Comparison of ENCODE assay signal across 9 cellular contexts in the genomic region with DNA sequence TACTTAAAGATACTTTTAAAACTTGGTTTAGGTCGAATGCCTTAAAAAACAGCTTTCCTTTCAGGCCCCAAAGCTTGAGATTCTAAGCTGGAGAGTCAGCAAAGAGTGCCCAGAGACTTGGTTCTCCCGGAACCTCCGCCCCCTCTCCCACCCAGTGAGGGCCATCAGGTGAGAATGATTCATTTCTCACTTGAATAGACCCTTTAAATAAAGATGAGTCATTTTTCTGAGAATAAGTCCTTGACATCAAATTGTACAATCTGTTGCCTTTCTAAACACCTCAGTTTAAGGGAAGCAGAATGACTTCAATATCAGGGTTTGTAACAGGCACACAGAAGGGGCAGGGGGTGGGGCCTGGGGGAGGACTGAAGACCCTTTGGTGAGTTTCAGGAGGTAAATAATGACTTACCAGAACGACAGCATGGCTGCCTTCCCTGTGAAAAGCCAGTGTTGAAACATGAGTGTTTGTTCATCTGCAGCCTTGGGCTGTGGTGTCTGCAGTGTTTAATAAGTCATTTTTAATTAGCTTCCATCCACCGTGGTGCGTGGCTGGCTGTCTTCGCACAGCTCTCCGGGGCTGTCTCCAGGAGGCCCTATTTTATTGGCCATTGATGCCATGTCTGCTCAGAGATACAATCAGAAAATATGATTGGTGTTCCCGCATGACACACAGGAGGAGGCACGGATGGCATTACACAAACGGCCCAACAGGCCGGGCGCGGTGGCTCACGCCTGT.
DNase-seq lines count a peak whose midpoint lies in the region; ATAC-seq, FAIRE-seq and TF ChIP-seq lines count a peak whose summit lies in the region.
"Had no signal": no experiment of that assay in that cellular context is flagged by ENCODE, and none has a peak within 500 bp of the region (broad histone marks: within the 10 kb centered on the region; RNA-seq: fewer than 3 reads in every experiment).

No MANE protein-coding gene starts in this region.

- H4K20me1 ChIP-seq in Loucy (ENCODE audit: insufficient read depth, low read length, poor library complexity, severe bottlenecking) (no peaks in the 10 kb centered on the region), smooth muscle cell (ENCODE audit: low read depth) (no peaks in the 10 kb centered on the region)

- no peak overlapping the region for H4K12ac ChIP-seq in trophoblast cell (ENCODE audit: low read depth, low read length)

- WGBS in heart right ventricle, 2 donors = 83% methylated on average over 15 of the region's 15 CpGs
- WGBS in smooth muscle cell (ENCODE audit: low lambda C conversion rate) = 65% methylated on average over 15 of the region's 15 CpGs
- WGBS in trophoblast cell (ENCODE audit: extremely low coverage, insufficient coverage, insufficient read length) = no CpG with 5 or more reads among the region's 15 CpGs

- TF ChIP-seq POLR2A in breast epithelium (IDR thresholded peaks at IDR 0.05) = no peak

- no peak overlapping the region for H2BK5ac ChIP-seq in trophoblast cell (ENCODE audit: low read depth, low read length, poor library complexity)

- H3K4ac ChIP-seq in trophoblast cell (ENCODE audit: low read depth, low read length) = no peak overlapping the region

- H3K18ac ChIP-seq in trophoblast cell (ENCODE audit: low read length) = no peak overlapping the region

- H3K4me2 ChIP-seq in Loucy (ENCODE audit: low read depth, low read length, poor library complexity, severe bottlenecking) (no peak overlapping the region), smooth muscle cell (no peak overlapping the region), trophoblast cell (ENCODE audit: low read length) (no peak overlapping the region)

- H3K36me3 ChIP-seq in heart right ventricle (no peaks in the 10 kb centered on the region), Loucy (ENCODE audit: insufficient read depth, low read length) (no peaks in the 10 kb centered on the region), breast epithelium (no peaks in the 10 kb centered on the region), smooth muscle cell (ENCODE audit: low read depth) (no peaks in the 10 kb centered on the region), trophoblast cell (ENCODE audit: control insufficient read depth in 1 of 2, insufficient read depth in 2 of 2, low read length in 2 of 2) (no peaks in the 10 kb centered on the region)
- no peaks in the 10 kb centered on the region for H3K36me3 ChIP-seq in effector memory CD4-positive, alpha-beta T cell (ENCODE audit: control insufficient read depth, insufficient read depth, low read length)
- H3K36me3 ChIP-seq: thoracic aorta had no signal

- ATAC-seq in heart right ventricle (peak in 5 of 8 donors; percentile 44 to 67 (median 53)), Right ventricle myocardium superior (ENCODE audit: poor library complexity) (no peak)

- H3F3A ChIP-seq in Loucy (ENCODE audit: low read depth) = no peaks in the 10 kb centered on the region
- H3F3A ChIP-seq in smooth muscle cell (ENCODE audit: low read depth) = no peaks in the 10 kb centered on the region

- H3K9me2 ChIP-seq in Loucy (replicated peaks; ENCODE audit: low read depth, low read length) = no peaks in the 10 kb centered on the region

- H2BK120ac ChIP-seq in trophoblast cell (ENCODE audit: insufficient read depth, low read length, poor library complexity) = no peak overlapping the region

- H3K9ac ChIP-seq in Loucy (ENCODE audit: low read depth, low read length, poor library complexity, severe bottlenecking) = no peak overlapping the region
- no peak overlapping the region for H3K9ac ChIP-seq in smooth muscle cell (ENCODE audit: low read depth)
- no peak overlapping the region for H3K9ac ChIP-seq in trophoblast cell (ENCODE audit: low read length)

- TF ChIP-seq CTCF in heart right ventricle (IDR thresholded peaks at IDR 0.05) (no peak), Loucy (conservative IDR thresholded peaks at IDR 0.05; ENCODE audit: low read length) (no peak), breast epithelium (IDR thresholded peaks at IDR 0.05) (no peak), smooth muscle cell (IDR thresholded peaks at IDR 0.05; ENCODE audit: borderline replicate concordance, insufficient read depth, poor library complexity, severe bottlenecking) (no peak)

- intact Hi-C loops in heart right ventricle (cut with DNase I) = loop anchor here in 9 of 10 donors (2.0 to 5.0 kb wide), 4 partner anchors 195 to 290 kb away; no protein-coding TSS in a partner anchor
- intact Hi-C loops in Right ventricle myocardium superior (cut with DNase I) = loop anchor here (5.0 kb wide), 1 partner anchor 290 kb away; no protein-coding TSS in a partner anchor
- intact Hi-C loops in breast epithelium (cut with DNase I; ENCODE audit: low total_unique reads) = no loop called here

- DNase-seq in heart right ventricle (no peak), Right ventricle myocardium superior (no peak), breast epithelium (ENCODE audit: low spot score in 2 of 2) (no peak), smooth muscle cell (lab: John Stamatoyannopoulos, UW; ENCODE audit: unreplicated experiment) (no peak), trophoblast cell (no peak), GM19239 (ENCODE audit: insufficient read length, low spot score) (no peak)
- no peak for DNase-seq in effector memory CD4-positive, alpha-beta T cell

- H3K27me3 ChIP-seq in heart right ventricle (peaks cover 0 to 54% (median 34%) of the 10 kb centered on the region in 7 donors), Loucy (ENCODE audit: insufficient read depth, low read length, poor library complexity, severe bottlenecking) (no peaks in the 10 kb centered on the region), breast epithelium (peaks cover 0 to 20% of the 10 kb centered on the region in 2 donors), smooth muscle cell (ENCODE audit: low read depth) (no peaks in the 10 kb centered on the region), trophoblast cell (ENCODE audit: insufficient read depth, low read length) (no peaks in the 10 kb centered on the region)
- no peaks in the 10 kb centered on the region for H3K27me3 ChIP-seq in effector memory CD4-positive, alpha-beta T cell (replicated peaks; ENCODE audit: control insufficient read depth, insufficient read depth, low read length, poor library complexity, severe bottlenecking)

- no peak overlapping the region for H2BK12ac ChIP-seq in trophoblast cell (ENCODE audit: low read length)

- H3K9me3 ChIP-seq in heart right ventricle = no peaks in the 10 kb centered on the region
- H3K9me3 ChIP-seq in Loucy (ENCODE audit: insufficient read depth, low read depth, low read length) = no peaks in the 10 kb centered on the region
- H3K9me3 ChIP-seq in breast epithelium = no peaks in the 10 kb centered on the region
- H3K9me3 ChIP-seq in smooth muscle cell (replicated peaks; ENCODE audit: low read depth) = no peaks in the 10 kb centered on the region
- no peaks in the 10 kb centered on the region for H3K9me3 ChIP-seq in trophoblast cell (ENCODE audit: insufficient read depth, low read depth, low read length)
- H3K9me3 ChIP-seq in effector memory CD4-positive, alpha-beta T cell (ENCODE audit: control insufficient read depth, low read length) = no peaks in the 10 kb centered on the region
- H3K9me3 ChIP-seq: thoracic aorta had no signal

- no peak overlapping the region for H3K14ac ChIP-seq in trophoblast cell (ENCODE audit: low read length)

- no peak overlapping the region for H4K8ac ChIP-seq in trophoblast cell (ENCODE audit: low read depth, low read length)

- H3K4me1 ChIP-seq in heart right ventricle (peaks cover 3 to 12% (median 9%) of the 10 kb centered on the region in 9 donors), Loucy (ENCODE audit: insufficient read depth, low read length, poor library complexity, severe bottlenecking) (no peaks in the 10 kb centered on the region), breast epithelium (no peaks in the 10 kb centered on the region), smooth muscle cell (ENCODE audit: low read depth) (peaks cover 3% of the 10 kb centered on the region), trophoblast cell (ENCODE audit: control insufficient read depth in 1 of 2, insufficient read depth in 2 of 2, low read length in 2 of 2) (no peaks in the 10 kb centered on the region)
- H3K4me1 ChIP-seq in effector memory CD4-positive, alpha-beta T cell (ENCODE audit: control insufficient read depth, insufficient read depth, low read length, poor library complexity, severe bottlenecking) = no peaks in the 10 kb centered on the region

- no peak overlapping the region for H3K23ac ChIP-seq in trophoblast cell (ENCODE audit: low read length)

- peak overlapping the region in 2 of 10 donors; percentile 28 to 38 for H3K27ac ChIP-seq in heart right ventricle
- peak overlapping the region; percentile 58 to 81 for H3K27ac ChIP-seq in breast epithelium
- H3K27ac ChIP-seq in smooth muscle cell (ENCODE audit: low read depth) = peak overlapping the region; percentile 30
- no peak overlapping the region for H3K27ac ChIP-seq in trophoblast cell (ENCODE audit: low read depth, low read length)
- no peak overlapping the region for H3K27ac ChIP-seq in effector memory CD4-positive, alpha-beta T cell (ENCODE audit: insufficient read depth, low read length, poor library complexity, severe bottlenecking)
- H3K27ac ChIP-seq: thoracic aorta had no signal

- H3K4me3 ChIP-seq in heart right ventricle = no peak overlapping the region
- no peak overlapping the region for H3K4me3 ChIP-seq in Loucy (ENCODE audit: low read length, poor library complexity, severe bottlenecking)
- H3K4me3 ChIP-seq in breast epithelium = no peak overlapping the region
- no peak overlapping the region for H3K4me3 ChIP-seq in smooth muscle cell
- H3K4me3 ChIP-seq in trophoblast cell (ENCODE audit: low read depth, low read length) = no peak overlapping the region
- H3K4me3 ChIP-seq in effector memory CD4-positive, alpha-beta T cell (ENCODE audit: insufficient read depth, low read depth, low read length, poor library complexity, severe bottlenecking) = no peak overlapping the region
- H3K4me3 ChIP-seq: thoracic aorta had no signal

- H3K79me1 ChIP-seq in trophoblast cell (ENCODE audit: low read length) = no peaks in the 10 kb centered on the region

- no peak overlapping the region for H4K91ac ChIP-seq in trophoblast cell (ENCODE audit: low read depth, low read length)

- no peak overlapping the region for H2AK5ac ChIP-seq in trophoblast cell (ENCODE audit: low read length)

- no peaks in the 10 kb centered on the region for H3K79me2 ChIP-seq in Loucy (ENCODE audit: insufficient read depth, low read length)
- no peaks in the 10 kb centered on the region for H3K79me2 ChIP-seq in smooth muscle cell (ENCODE audit: low read depth)
- no peaks in the 10 kb centered on the region for H3K79me2 ChIP-seq in trophoblast cell (ENCODE audit: control insufficient read depth, insufficient read depth, low read length, poor library complexity)

- FAIRE-seq in GM19239 (lab: Jason Lieb, UNC) = no peak

- H2AFZ ChIP-seq in Loucy (ENCODE audit: low read length) = peak overlapping the region; percentile 97; the same call in 1 of the 2 replicates
- peak overlapping the region; percentile 68 for H2AFZ ChIP-seq in smooth muscle cell (ENCODE audit: low read depth)
- no peak overlapping the region for H2AFZ ChIP-seq in trophoblast cell (ENCODE audit: insufficient read depth, low read length, poor library complexity)

Comparison
In these comparisons a context has a peak if more than half of its experiments do, and no peak if none do; other contexts are left out.
1. H3K27ac ChIP-seq: peak in breast epithelium (2 of 2) and smooth muscle cell (single experiment); none in trophoblast cell (single experiment) and effector memory CD4-positive, alpha-beta T cell (single experiment).